Comparison of ENCODE assay signal across 21 cellular contexts in genomic region chr6:131049515-131050081, GRCh38.
"Had no signal": no experiment of that assay in that cellular context is flagged by ENCODE, and none has a peak within 500 bp of the region (broad histone marks: within the 10 kb centered on the region; RNA-seq: fewer than 3 reads in every experiment).

No MANE protein-coding gene starts in this region.

- H3K4me3 ChIP-seq: heart left ventricle, lower lobe of right lung, mucosa of descending colon, ovary, transverse colon had no signal

- H3K4me1 ChIP-seq: lower lobe of right lung, transverse colon had no signal

- H3K27ac ChIP-seq: foreskin keratinocyte, heart left ventricle, lower lobe of right lung, transverse colon had no signal

- H3K27me3 ChIP-seq: foreskin keratinocyte, heart left ventricle, ovary, transverse colon had no signal

- ATAC-seq: activated CD8-positive, alpha-beta memory T cell treated with anti-CD3 and anti-CD28 coated beads, Interleukin-2, amount 10 ng/mL, durations not matched to agents 7 days and 5 days; activated CD8-positive, alpha-beta T cell treated with anti-CD3 and anti-CD28 coated beads, Interleukin-2, amount 10 ng/mL, durations not matched to agents 7 days and 5 days; activated T-cell treated with anti-CD3 and anti-CD28 coated beads, Interleukin-2, amount 50 U/mL, for 72 hours; heart left ventricle; left lobe of liver; lower lobe of right lung; mucosa of descending colon; natural killer cell treated with Interleukin-12 subunit alpha and Interleukin-12 subunit beta and Interleukin-15 and Interleukin-18, amount 100 ng/mL, for 72 hours had no signal

- DNase-seq: activated B cell treated with CpG ODN at 0.5 μM for 24 hours; activated CD8-positive, alpha-beta memory T cell treated with anti-CD3 and anti-CD28 coated beads, Interleukin-2, amount 10 ng/mL, durations not matched to agents 7 days and 5 days; activated CD8-positive, alpha-beta T cell treated with anti-CD3 and anti-CD28 coated beads, Interleukin-2, amount 10 ng/mL, durations not matched to agents 7 days and 5 days; activated naive CD4-positive, alpha-beta T cell treated with anti-CD3 and anti-CD28 coated beads for 36 hours; activated naive CD8-positive, alpha-beta T cell treated with anti-CD3 and anti-CD28 coated beads for 36 hours; activated T-cell treated with anti-CD3 and anti-CD28 coated beads, Interleukin-2, amount 50 U/mL, for 72 hours; central memory CD4-positive, alpha-beta T cell; heart left ventricle; hypothalamus; lower lobe of right lung; mesendoderm; mucosa of descending colon; ovary; stimulated activated CD4-positive, alpha-beta T cell treated with anti-CD3 and anti-CD28 coated beads, Interleukin-15, amount 100 ng/mL, for 24 hours; stimulated activated CD4-positive, alpha-beta T cell treated with anti-CD3 and anti-CD28 coated beads, Interleukin-2, amount 100 ng/mL, for 24 hours; stimulated activated naive CD4-positive, alpha-beta T cell; T-helper 1 cell; transverse colon had no signal

- H3K36me3 ChIP-seq: lower lobe of right lung, ovary had no signal
